35 cellular contexts compared by ENCODE assay signal in the genomic region with DNA sequence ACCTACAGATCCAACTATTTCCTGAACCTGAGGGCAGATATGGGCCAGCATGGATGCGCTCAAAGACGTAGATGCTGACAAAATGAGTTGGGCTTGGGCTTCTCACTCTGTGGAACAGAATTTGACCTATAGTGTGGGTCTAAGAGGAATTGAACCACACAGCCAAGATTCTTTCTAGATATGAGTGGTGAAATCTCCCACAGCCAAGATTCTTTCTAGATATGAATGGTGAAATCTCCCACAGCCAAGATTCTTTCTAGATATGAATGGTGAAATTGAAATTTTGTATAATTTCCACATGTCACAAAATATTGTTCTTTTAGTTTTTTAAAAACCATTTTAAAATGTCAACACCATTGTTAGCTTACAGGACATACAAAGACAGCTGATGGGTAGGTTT.
DNase-seq lines count a peak whose midpoint lies in the region; ATAC-seq lines count a peak whose summit lies in the region.
"Had no signal": no experiment of that assay in that cellular context is flagged by ENCODE, and none has a peak within 500 bp of the region (broad histone marks: within the 10 kb centered on the region; RNA-seq: fewer than 3 reads in every experiment).

No MANE protein-coding gene starts in this region.

- DNase-seq in activated T-cell treated with anti-CD3 and anti-CD28 coated beads, Interleukin-2, amount 50 U/mL, for 24 hours, result no peak
- DNase-seq in activated T-cell treated with anti-CD3 and anti-CD28 coated beads for 4 hours (no peak), occipital lobe (lab: John Stamatoyannopoulos, UW) (no peak)
- DNase-seq in activated CD8-positive, alpha-beta memory T cell treated with anti-CD3 and anti-CD28 coated beads, Interleukin-2, amount 10 ng/mL, durations not matched to agents 7 days and 5 days, result no peak
- DNase-seq in effector CD4-positive, alpha-beta T cell, result no peak
- DNase-seq: 8988T; activated CD4-positive, alpha-beta T cell treated with anti-CD3 and anti-CD28 coated beads, Interleukin-2, amount 50 U/mL, for 1 hour; activated CD4-positive, CD25-positive, alpha-beta regulatory T cell; activated naive CD4-positive, alpha-beta T cell treated with anti-CD3 and anti-CD28 coated beads for 36 hours; adrenal gland; body of pancreas; Caco-2; cerebellar nuclear complex; DMS79; foreskin melanocyte; GOT3; heart left ventricle; islet precursor cell; KG1; left ventricle myocardium inferior; mesenchymal stem cell; NCI-H2029; NCI-H524 treated with DMSO at 0.1 percent for 48 hours; NK-92 treated with Interleukin-12 subunit alpha and Interleukin-12 subunit beta, amount 100 ng/mL, for 24 hours; pancreas; SK-N-SH; stimulated activated naive CD4-positive, alpha-beta T cell treated with Interleukin-2 at 50 U/mL for 16 hours had no signal

- peaks cover 5% of the 10 kb centered on the region for H3K4me1 Mint-ChIP-seq in activated T-cell treated with anti-CD3 and anti-CD28 coated beads, Interleukin-2, amount 50 U/mL, for 24 hours (ENCODE audit: low read depth)
- peaks cover 6% of the 10 kb centered on the region for H3K4me1 Mint-ChIP-seq in stimulated activated memory B cell treated with anti-CD40 and anti-IgM and Interleukin-4, amounts not matched to agents 10 μg/mL and 1 μg/mL and 100 μg/mL, for 72 hours
- peaks cover 9% of the 10 kb centered on the region for H3K4me1 Mint-ChIP-seq in activated CD8-positive, alpha-beta memory T cell treated with anti-CD3 and anti-CD28 coated beads, Interleukin-2, amount 10 ng/mL, durations not matched to agents 7 days and 5 days
- H3K4me1 Mint-ChIP-seq: CD14-positive monocyte had no signal

- peak overlapping the region; percentile 57 for H3K27ac Mint-ChIP-seq in activated T-cell treated with anti-CD3 and anti-CD28 coated beads, Interleukin-2, amount 50 U/mL, for 24 hours
- peak overlapping the region; percentile 58 for H3K27ac Mint-ChIP-seq in stimulated activated memory B cell treated with anti-CD40 and anti-IgM and Interleukin-4, amounts not matched to agents 10 μg/mL and 1 μg/mL and 100 μg/mL, for 72 hours
- no peak overlapping the region for H3K27ac Mint-ChIP-seq in activated CD8-positive, alpha-beta memory T cell treated with anti-CD3 and anti-CD28 coated beads, Interleukin-2, amount 10 ng/mL, durations not matched to agents 7 days and 5 days
- H3K27ac Mint-ChIP-seq: activated naive CD4-positive, alpha-beta T cell treated with anti-CD3 and anti-CD28 coated beads for 36 hours; activated T-helper 1 cell treated with anti-CD3 and anti-CD28 coated beads, Interleukin-12 subunit alpha, Interleukin-12 subunit beta, Interleukin-2, Interleukin-4 antibody, amounts not matched to agents 30 ng/mL and 10 ng/mL and 1 ng/mL, durations not matched to agents 14 hours and 24 hours and 36 hours; CD14-positive monocyte; T-helper 1 cell treated with Interleukin-12 subunit alpha and Interleukin-12 subunit beta and Interleukin-4 antibody, amounts not matched to agents 30 μg/mL and 1 μg/mL, for 36 hours had no signal

- H3K27me3 Mint-ChIP-seq in activated T-cell treated with anti-CD3 and anti-CD28 coated beads, Interleukin-2, amount 50 U/mL, for 24 hours, result no peaks in the 10 kb centered on the region
- H3K27me3 Mint-ChIP-seq in stimulated activated memory B cell treated with anti-CD40 and anti-IgM and Interleukin-4, amounts not matched to agents 10 μg/mL and 1 μg/mL and 100 μg/mL, for 72 hours, result no peaks in the 10 kb centered on the region
- no peaks in the 10 kb centered on the region for H3K27me3 Mint-ChIP-seq in activated CD8-positive, alpha-beta memory T cell treated with anti-CD3 and anti-CD28 coated beads, Interleukin-2, amount 10 ng/mL, durations not matched to agents 7 days and 5 days

- H3K36me3 Mint-ChIP-seq in activated T-cell treated with anti-CD3 and anti-CD28 coated beads, Interleukin-2, amount 50 U/mL, for 24 hours (ENCODE audit: low read depth), result peaks cover 31% of the 10 kb centered on the region
- peaks cover 30% of the 10 kb centered on the region for H3K36me3 Mint-ChIP-seq in stimulated activated memory B cell treated with anti-CD40 and anti-IgM and Interleukin-4, amounts not matched to agents 10 μg/mL and 1 μg/mL and 100 μg/mL, for 72 hours
- H3K36me3 Mint-ChIP-seq in activated CD8-positive, alpha-beta memory T cell treated with anti-CD3 and anti-CD28 coated beads, Interleukin-2, amount 10 ng/mL, durations not matched to agents 7 days and 5 days, result no peaks in the 10 kb centered on the region

- CTCF ChIA-PET in activated CD8-positive, alpha-beta memory T cell treated with anti-CD3 and anti-CD28 coated beads, Interleukin-2, amount 10 ng/mL, durations not matched to agents 7 days and 5 days (lab: Charles Lee), result no interaction called here

- H3K4me3 Mint-ChIP-seq in activated T-cell treated with anti-CD3 and anti-CD28 coated beads, Interleukin-2, amount 50 U/mL, for 24 hours, result no peak overlapping the region
- no peak overlapping the region for H3K4me3 Mint-ChIP-seq in stimulated activated memory B cell treated with anti-CD40 and anti-IgM and Interleukin-4, amounts not matched to agents 10 μg/mL and 1 μg/mL and 100 μg/mL, for 72 hours
- no peak overlapping the region for H3K4me3 Mint-ChIP-seq in activated CD8-positive, alpha-beta memory T cell treated with anti-CD3 and anti-CD28 coated beads, Interleukin-2, amount 10 ng/mL, durations not matched to agents 7 days and 5 days
- H3K4me3 Mint-ChIP-seq: activated naive CD4-positive, alpha-beta T cell treated with anti-CD3 and anti-CD28 coated beads for 36 hours; activated T-helper 1 cell treated with anti-CD3 and anti-CD28 coated beads, Interleukin-12 subunit alpha, Interleukin-12 subunit beta, Interleukin-2, Interleukin-4 antibody, amounts not matched to agents 30 ng/mL and 10 ng/mL and 1 ng/mL, durations not matched to agents 14 hours and 24 hours and 36 hours; CD14-positive monocyte; T-helper 1 cell treated with Interleukin-12 subunit alpha and Interleukin-12 subunit beta and Interleukin-4 antibody, amounts not matched to agents 30 μg/mL and 1 μg/mL, for 36 hours had no signal

- peaks cover 5% of the 10 kb centered on the region for H3K9me3 Mint-ChIP-seq in activated T-cell treated with anti-CD3 and anti-CD28 coated beads, Interleukin-2, amount 50 U/mL, for 24 hours
- no peaks in the 10 kb centered on the region for H3K9me3 Mint-ChIP-seq in stimulated activated memory B cell treated with anti-CD40 and anti-IgM and Interleukin-4, amounts not matched to agents 10 μg/mL and 1 μg/mL and 100 μg/mL, for 72 hours
- H3K9me3 Mint-ChIP-seq in activated CD8-positive, alpha-beta memory T cell treated with anti-CD3 and anti-CD28 coated beads, Interleukin-2, amount 10 ng/mL, durations not matched to agents 7 days and 5 days (ENCODE audit: low read depth), result no peaks in the 10 kb centered on the region
- H3K9me3 Mint-ChIP-seq: activated naive CD4-positive, alpha-beta T cell treated with anti-CD3 and anti-CD28 coated beads for 36 hours; activated T-helper 1 cell treated with anti-CD3 and anti-CD28 coated beads, Interleukin-12 subunit alpha, Interleukin-12 subunit beta, Interleukin-2, Interleukin-4 antibody, amounts not matched to agents 30 ng/mL and 10 ng/mL and 1 ng/mL, durations not matched to agents 14 hours and 24 hours and 36 hours; T-helper 1 cell treated with Interleukin-12 subunit alpha and Interleukin-12 subunit beta and Interleukin-4 antibody, amounts not matched to agents 30 μg/mL and 1 μg/mL, for 36 hours had no signal

- ATAC-seq in HG02588 (IDR thresholded peaks at IDR 0.05; ENCODE audit: unreplicated experiment) (peak; percentile 60), HG03378 (IDR thresholded peaks at IDR 0.05; ENCODE audit: unreplicated experiment) (peak; percentile 45)
- peak; percentile 84 for ATAC-seq in stimulated activated memory B cell treated with anti-CD40 and anti-IgM and Interleukin-4, amounts not matched to agents 10 μg/mL and 1 μg/mL and 100 μg/mL, for 72 hours
- no peak for ATAC-seq in activated CD8-positive, alpha-beta memory T cell treated with anti-CD3 and anti-CD28 coated beads, Interleukin-2, amount 10 ng/mL, durations not matched to agents 7 days and 5 days
- ATAC-seq: body of pancreas, heart left ventricle, pancreas, PC-3, Right ventricle myocardium inferior had no signal
